ENCODE assay signal across 8 cellular contexts in the genomic region with DNA sequence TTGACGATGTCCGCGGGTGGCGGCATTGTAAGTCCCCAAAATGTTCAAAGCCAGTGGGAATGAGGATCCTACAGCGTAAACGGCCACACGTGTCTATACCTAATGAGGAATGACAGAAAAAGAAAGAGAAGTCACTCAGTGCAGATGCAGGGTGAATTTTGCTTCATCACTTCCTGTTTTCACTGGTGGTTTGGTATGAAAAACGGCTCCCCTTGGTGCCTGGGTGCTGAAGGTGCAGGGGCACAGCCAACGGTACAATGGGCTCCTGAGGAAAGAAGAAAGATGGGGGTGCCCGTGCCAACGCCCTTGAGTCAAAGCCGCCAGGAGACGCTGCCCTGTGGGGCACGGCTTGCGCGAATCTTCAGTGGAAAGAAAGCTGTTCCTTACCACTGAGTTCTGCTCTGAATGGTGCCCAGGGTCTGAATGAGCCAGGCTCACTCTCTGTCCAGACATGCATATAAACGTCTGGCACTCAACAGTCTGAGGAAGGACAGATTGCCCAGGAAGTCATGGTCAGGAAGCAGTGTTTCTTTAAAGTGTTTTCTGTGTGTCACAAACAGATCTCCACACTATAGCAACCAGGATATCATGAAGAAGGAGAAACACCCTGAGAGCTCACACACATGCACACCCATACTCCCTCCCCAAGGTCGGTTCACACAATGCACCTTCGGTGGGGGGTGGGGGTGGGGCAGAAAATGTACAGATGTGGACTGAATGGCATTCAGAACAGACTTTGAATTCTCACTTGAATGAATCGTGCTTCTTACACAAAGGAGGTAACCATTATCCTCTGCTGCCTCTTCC.
A peak's percentile ranks its signal among the peaks of the same experiment; 100 is the strongest.
DNase-seq lines count a peak whose midpoint lies in the region; ATAC-seq, FAIRE-seq and TF ChIP-seq lines count a peak whose summit lies in the region.

No MANE protein-coding gene starts in this region.

- H3K4me3 ChIP-seq in cardiac muscle cell, result no peak overlapping the region

- H3K36me3 ChIP-seq in cardiac muscle cell, result no peaks in the 10 kb centered on the region

- DNase-seq in GF-D8 (lab: John Stamatoyannopoulos, UW) (peak; percentile 94), Kasumi-1 (lab: John Stamatoyannopoulos, UW) (peak; percentile 97 to 99), cardiac muscle cell (ENCODE audit: low read depth in 1 of 2, low spot score in 1 of 2) (no peak), GOT3 (lab: John Stamatoyannopoulos, UW) (no peak), D721Med (ENCODE audit: insufficient read length, low spot score) (no peak)
- peak; percentile 85 for DNase-seq in activated CD8-positive, alpha-beta memory T cell treated with anti-CD3 and anti-CD28 coated beads for 24 hours
- DNase-seq in stimulated activated CD8-positive, alpha-beta memory T cell treated with anti-CD3 and anti-CD28 coated beads, Interleukin-4, amount 100 ng/mL, for 1 hour (ENCODE audit: low read depth in 2 of 2, low spot score in 1 of 2), result peak; percentile 18 to 42

- H3K27me3 ChIP-seq in cardiac muscle cell, result no peaks in the 10 kb centered on the region

- TF ChIP-seq CTCF in cardiac muscle cell (IDR thresholded peaks at IDR 0.05; ENCODE audit: low read depth, low read length) (no peak), D721Med (IDR thresholded peaks at IDR 0.05; ENCODE audit: insufficient read depth, missing control alignments) (no peak)

- ATAC-seq in GM21529 (IDR thresholded peaks at IDR 0.05; ENCODE audit: unreplicated experiment), result peak; percentile 60

- no peak for FAIRE-seq in D721Med (lab: Jason Lieb, UNC)

- H3K27ac ChIP-seq in cardiac muscle cell, result peak overlapping the region; percentile 64

- H3K4me1 ChIP-seq in cardiac muscle cell (ENCODE audit: low read depth), result peaks cover 8% of the 10 kb centered on the region

- H3K9me3 ChIP-seq in cardiac muscle cell (ENCODE audit: low read depth), result no peaks in the 10 kb centered on the region

Comparison
In these comparisons a context has a peak if more than half of its experiments do, and no peak if none do; other contexts are left out.
1. DNase-seq: peak in GF-D8 (single experiment), Kasumi-1 (2 of 2), activated CD8-positive, alpha-beta memory T cell treated with anti-CD3 and anti-CD28 coated beads for 24 hours (single experiment) and stimulated activated CD8-positive, alpha-beta memory T cell treated with anti-CD3 and anti-CD28 coated beads, Interleukin-4, amount 100 ng/mL, for 1 hour (2 of 2); none in cardiac muscle cell (0 of 2), GOT3 (single experiment) and D721Med (single experiment).